Comparison of ENCODE assay signal across 8 cellular contexts in the genomic region with DNA sequence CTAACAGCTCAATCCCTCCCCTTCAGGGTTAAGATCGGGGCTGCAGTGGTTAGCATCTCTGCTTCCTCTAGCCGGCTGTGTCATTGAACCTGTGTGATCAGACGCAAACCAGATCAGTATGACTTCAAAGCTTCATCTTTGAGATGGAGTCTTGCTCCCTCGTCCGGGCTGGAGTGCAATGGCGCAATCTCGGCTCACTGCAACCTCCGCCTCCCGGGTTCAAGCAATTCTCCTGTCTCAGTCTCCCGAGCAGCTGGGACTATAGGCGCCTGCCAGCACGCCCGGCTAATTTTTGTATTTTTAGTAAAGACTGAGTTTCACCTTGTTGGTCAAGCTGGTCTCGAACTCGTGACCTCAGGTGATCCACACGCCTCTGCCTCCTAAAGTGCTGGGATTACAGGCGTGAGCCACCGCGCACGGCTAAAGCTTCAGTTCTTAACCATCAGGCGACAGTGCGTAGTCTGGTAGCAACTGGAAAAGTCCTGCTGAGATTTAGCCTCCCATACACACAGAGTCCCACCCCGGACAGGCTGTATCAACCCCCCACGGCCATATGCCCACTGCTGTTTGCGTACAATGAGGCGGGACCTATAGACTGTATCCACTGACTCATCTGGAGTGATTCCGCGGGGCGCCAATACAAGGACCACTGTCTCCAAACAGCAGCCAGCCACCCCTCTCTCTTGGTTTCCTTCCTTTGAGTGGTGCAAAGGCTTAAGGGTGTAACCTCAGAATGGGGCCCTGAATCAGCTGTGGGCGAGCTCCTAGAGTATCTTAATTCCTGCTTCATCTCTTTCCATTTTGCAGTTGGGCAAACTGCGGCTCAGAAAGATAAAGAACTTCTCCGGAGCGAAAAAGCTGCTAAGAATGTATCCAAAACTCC. TPM values are rescaled to one million over a fixed set of nuclear protein-coding genes. Genes with fewer than 3 reads are reported as not detected.
A peak's percentile ranks its signal among the peaks of the same experiment; 100 is the strongest.
DNase-seq lines count a peak whose midpoint lies in the region; ATAC-seq and TF ChIP-seq lines count a peak whose summit lies in the region.

No MANE protein-coding gene starts in this region.

- H3K9me3 Mint-ChIP-seq in activated naive CD4-positive, alpha-beta T cell treated with anti-CD3 and anti-CD28 coated beads, Interleukin-2, amount 10 ng/mL, durations not matched to agents 7 days and 5 days: no peaks in the 10 kb centered on the region
- H3K9me3 Mint-ChIP-seq in glutamatergic neuron (ENCODE audit: unreplicated experiment) (peaks cover 7% of the 10 kb centered on the region), type B pancreatic cell (no peaks in the 10 kb centered on the region)

- H2AFZ ChIP-seq in parathyroid adenoma: peak overlapping the region; percentile 93

- no peak for TF ChIP-seq CTCF in glutamatergic neuron (IDR thresholded peaks at IDR 0.05; ENCODE audit: partially characterized antibody, unreplicated experiment)
- TF ChIP-seq CTCF in parathyroid adenoma (IDR thresholded peaks at IDR 0.05): no peak
- TF ChIP-seq CTCF in type B pancreatic cell (conservative IDR thresholded peaks at IDR 0.05): no peak

- peak overlapping the region; percentile 99 for H3K27ac ChIP-seq in HUES48 (ENCODE audit: low read depth, low read length)
- H3K27ac ChIP-seq in SJCRH30: peak overlapping the region; percentile 97
- peak overlapping the region; percentile 92 for H3K27ac ChIP-seq in parathyroid adenoma

- H3K9me3 ChIP-seq in HUES48 (ENCODE audit: control insufficient read depth, insufficient read depth, low read length) (no peaks in the 10 kb centered on the region), SJCRH30 (replicated peaks) (no peaks in the 10 kb centered on the region), parathyroid adenoma (ENCODE audit: control insufficient read depth, low read length) (no peaks in the 10 kb centered on the region)

- H3K4me1 ChIP-seq in HUES48 (ENCODE audit: control insufficient read depth, insufficient read depth, low read length) (peaks cover 8% of the 10 kb centered on the region), SJCRH30 (peaks cover 4% of the 10 kb centered on the region; the same call in 1 of the 2 replicates), parathyroid adenoma (no peaks in the 10 kb centered on the region)

- H3K4me1 Mint-ChIP-seq in activated naive CD4-positive, alpha-beta T cell treated with anti-CD3 and anti-CD28 coated beads, Interleukin-2, amount 10 ng/mL, durations not matched to agents 7 days and 5 days: peaks cover 67% of the 10 kb centered on the region
- H3K4me1 Mint-ChIP-seq in glutamatergic neuron (ENCODE audit: low read depth, unreplicated experiment) (peaks cover 4% of the 10 kb centered on the region), type B pancreatic cell (ENCODE audit: unreplicated experiment) (peaks cover 28% of the 10 kb centered on the region)

- peak overlapping the region; percentile 71 for H3K4me2 ChIP-seq in parathyroid adenoma (ENCODE audit: low read length)

- H3K79me2 ChIP-seq in parathyroid adenoma: no peaks in the 10 kb centered on the region

- H3K4me3 Mint-ChIP-seq in activated naive CD4-positive, alpha-beta T cell treated with anti-CD3 and anti-CD28 coated beads, Interleukin-2, amount 10 ng/mL, durations not matched to agents 7 days and 5 days: peak overlapping the region; percentile 88
- peak overlapping the region; percentile 94 for H3K4me3 Mint-ChIP-seq in glutamatergic neuron (ENCODE audit: unreplicated experiment)
- peak overlapping the region; percentile 98 for H3K4me3 Mint-ChIP-seq in type B pancreatic cell

- H3K4me3 ChIP-seq in HUES48 (ENCODE audit: low read depth, low read length) (peak overlapping the region; percentile 100), SJCRH30 (peak overlapping the region; percentile 97), parathyroid adenoma (ENCODE audit: low read depth, low read length) (peak overlapping the region; percentile 99)

- H3K9ac ChIP-seq in HUES48 (ENCODE audit: low read depth, low read length) (no peak overlapping the region; the same call in 1 of the 2 replicates), parathyroid adenoma (no peak overlapping the region)

- H3K36me3 Mint-ChIP-seq in activated naive CD4-positive, alpha-beta T cell treated with anti-CD3 and anti-CD28 coated beads, Interleukin-2, amount 10 ng/mL, durations not matched to agents 7 days and 5 days: peaks cover 14% of the 10 kb centered on the region
- H3K36me3 Mint-ChIP-seq in glutamatergic neuron (ENCODE audit: unreplicated experiment): no peaks in the 10 kb centered on the region
- H3K36me3 Mint-ChIP-seq in type B pancreatic cell: no peaks in the 10 kb centered on the region

- peak; percentile 75 for DNase-seq in D341Med (ENCODE audit: low spot score)
- peak; percentile 92 to 96 for DNase-seq in SJCRH30
- peak; percentile 87 for DNase-seq in activated naive CD4-positive, alpha-beta T cell treated with anti-CD3 and anti-CD28 coated beads, Interleukin-2, amount 10 ng/mL, durations not matched to agents 7 days and 5 days
- DNase-seq in glutamatergic neuron: peak; percentile 69
- no peak for DNase-seq in type B pancreatic cell (ENCODE audit: extremely low spot score, unreplicated experiment)

- peak; percentile 36 for ATAC-seq in GM21381 (IDR thresholded peaks at IDR 0.05; ENCODE audit: unreplicated experiment)

- CTCF ChIA-PET in activated naive CD4-positive, alpha-beta T cell treated with anti-CD3 and anti-CD28 coated beads, Interleukin-2, amount 10 ng/mL, durations not matched to agents 7 days and 5 days (lab: Charles Lee): interaction anchor here (0.5 to 3.2 kb wide), 12 partner anchors 9 to 286 kb away, joined by 3 to 22 read pairs (median 4); partner anchors contain the start of gene CDC42

- no peaks in the 10 kb centered on the region for H3K27me3 Mint-ChIP-seq in activated naive CD4-positive, alpha-beta T cell treated with anti-CD3 and anti-CD28 coated beads, Interleukin-2, amount 10 ng/mL, durations not matched to agents 7 days and 5 days
- peaks cover 5% of the 10 kb centered on the region for H3K27me3 Mint-ChIP-seq in glutamatergic neuron (ENCODE audit: unreplicated experiment)
- no peaks in the 10 kb centered on the region for H3K27me3 Mint-ChIP-seq in type B pancreatic cell

- H3K36me3 ChIP-seq in HUES48 (ENCODE audit: control insufficient read depth, insufficient read depth, low read length) (0 out of 2 replicates have a peak, but pooled peaks cover 6% of the 10 kb centered on the region), SJCRH30 (peaks cover 2% of the 10 kb centered on the region; the same call in 1 of the 2 replicates), parathyroid adenoma (ENCODE audit: control insufficient read depth, insufficient read depth, low read length) (no peaks in the 10 kb centered on the region)

- H3K27ac Mint-ChIP-seq in activated naive CD4-positive, alpha-beta T cell treated with anti-CD3 and anti-CD28 coated beads, Interleukin-2, amount 10 ng/mL, durations not matched to agents 7 days and 5 days: peak overlapping the region; percentile 97
- H3K27ac Mint-ChIP-seq in glutamatergic neuron (ENCODE audit: unreplicated experiment): peak overlapping the region; percentile 96
- peak overlapping the region; percentile 98 for H3K27ac Mint-ChIP-seq in type B pancreatic cell

- H3K27me3 ChIP-seq in HUES48 (ENCODE audit: control insufficient read depth, insufficient read depth, low read length) (no peaks in the 10 kb centered on the region), SJCRH30 (no peaks in the 10 kb centered on the region), parathyroid adenoma (ENCODE audit: control insufficient read depth, insufficient read depth, low read length) (no peaks in the 10 kb centered on the region)

RNA-seq across cellular contexts. Expression of gene CELA3A, which starts 23.3 kb away (rescaled TPM):
- total RNA-seq in SJCRH30 (2014; rRNA removed; shearing (Covaris generic)): 0.32 TPM in 1 of 2 replicates, not detected in the other
- total RNA-seq in glutamatergic neuron (ENCODE audit: unreplicated experiment) (not detected), type B pancreatic cell (ENCODE audit: low replicate concordance) (0.40 TPM in 1 of 2 replicates, not detected in the other)

RNA-seq across cellular contexts. Expression of gene CDC42, which starts 27.8 kb away (rescaled TPM):
- 335 and 336 TPM in 2 replicates for total RNA-seq in SJCRH30 (2014; rRNA removed; shearing (Covaris generic))
- total RNA-seq in glutamatergic neuron (ENCODE audit: unreplicated experiment): 283 TPM
- 238 and 301 TPM in 2 replicates for total RNA-seq in type B pancreatic cell (ENCODE audit: low replicate concordance)

RNA-seq across cellular contexts. Expression of gene CELA3B, which starts 47.9 kb away (rescaled TPM):
- total RNA-seq in SJCRH30 (2014; rRNA removed; shearing (Covaris generic)): not detected in 2 replicates
- total RNA-seq in glutamatergic neuron (ENCODE audit: unreplicated experiment): not detected
- total RNA-seq in type B pancreatic cell (ENCODE audit: low replicate concordance): not detected in 2 replicates
